In genomic region chr17:32319548-32319905, GRCh38 we compare ENCODE assay signal across 7 cellular contexts.
DNase-seq lines count a peak whose midpoint lies in the region; ATAC-seq and TF ChIP-seq lines count a peak whose summit lies in the region.

No MANE protein-coding gene starts in this region.

- ATAC-seq in HG02798 (IDR thresholded peaks at IDR 0.05; ENCODE audit: poor library complexity, unreplicated experiment) (peak; percentile 72), memory B cell (ENCODE audit: low read depth) (peak; percentile 88)

- peak overlapping the region; percentile 70 for H3K27ac Mint-ChIP-seq in memory B cell

- peak; percentile 77 for DNase-seq in NCI-H69 (lab: John Stamatoyannopoulos, UW)
- peak; percentile 87 to 90 for DNase-seq in activated CD4-positive, alpha-beta T cell treated with anti-CD3 and anti-CD28 coated beads, Interleukin-2, amount 50 U/mL, for 48 hours
- peak; percentile 89 for DNase-seq in ecto neural progenitor cell (ENCODE audit: low spot score)
- peak; percentile 93 to 94 for DNase-seq in memory B cell (ENCODE audit: low spot score in 2 of 2)
- DNase-seq in stimulated activated CD8-positive, alpha-beta memory T cell treated with anti-CD3 and anti-CD28 coated beads, Interleukin-4, amount 100 ng/mL, for 1 hour (ENCODE audit: low read depth in 2 of 2, low spot score in 1 of 2): peak; percentile 34 to 54

- H3K9me3 Mint-ChIP-seq in memory B cell: no peaks in the 10 kb centered on the region

- peak overlapping the region; percentile 85 for H3K4me3 Mint-ChIP-seq in memory B cell

- TF ChIP-seq CTCF in GM12872 (IDR thresholded peaks at IDR 0.05; ENCODE audit: insufficient read depth, low read depth, low read length): peak; percentile 98

- peaks cover 6% of the 10 kb centered on the region for H3K27me3 Mint-ChIP-seq in memory B cell

- H3K36me3 Mint-ChIP-seq in memory B cell: no peaks in the 10 kb centered on the region

- H3K4me1 Mint-ChIP-seq in memory B cell: peaks cover 15% of the 10 kb centered on the region

Comparison
In these comparisons a context has a peak if more than half of its experiments do, and no peak if none do; other contexts are left out.
1. Peak in every context shown above with its lines: DNase-seq and ATAC-seq.